ENCODE assay signal across 9 cellular contexts in genomic region chr10:56823849-56824248, GRCh38.
DNase-seq lines count a peak whose midpoint lies in the region; ATAC-seq and TF ChIP-seq lines count a peak whose summit lies in the region.
"Had no signal": no experiment of that assay in that cellular context is flagged by ENCODE, and none has a peak within 500 bp of the region (broad histone marks: within the 10 kb centered on the region; RNA-seq: fewer than 3 reads in every experiment).

No MANE protein-coding gene starts in this region.

- H3K27ac Mint-ChIP-seq in nephron progenitor cell = no peak overlapping the region
- H3K27ac Mint-ChIP-seq in stimulated activated naive CD8-positive, alpha-beta T cell treated with anti-CD3 and anti-CD28 coated beads, Interleukin-15, amount 100 ng/mL, for 72 hours = no peak overlapping the region
- H3K27ac Mint-ChIP-seq: brain had no signal

- H3K9me3 ChIP-seq in DOHH2 (ENCODE audit: control insufficient read depth, insufficient read depth, low read length) = peaks cover 3% of the 10 kb centered on the region; the same call in 1 of the 2 replicates
- H3K9me3 ChIP-seq in MM.1S (replicated peaks; ENCODE audit: insufficient read depth, low read length) = no peaks in the 10 kb centered on the region
- peaks cover 7% of the 10 kb centered on the region for H3K9me3 ChIP-seq in suprapubic skin
- H3K9me3 ChIP-seq in thyroid gland = no peaks in the 10 kb centered on the region

- peaks cover 56% of the 10 kb centered on the region for H3K9me3 Mint-ChIP-seq in nephron progenitor cell
- H3K9me3 Mint-ChIP-seq in stimulated activated naive CD8-positive, alpha-beta T cell treated with anti-CD3 and anti-CD28 coated beads, Interleukin-15, amount 100 ng/mL, for 72 hours = peaks cover 18 to 43% of the 10 kb centered on the region in 2 donors

- ATAC-seq in GM21737 (IDR thresholded peaks at IDR 0.05; ENCODE audit: unreplicated experiment) = peak; percentile 67
- ATAC-seq in stimulated activated naive CD8-positive, alpha-beta T cell treated with anti-CD3 and anti-CD28 coated beads, Interleukin-15, amount 100 ng/mL, for 72 hours = no peak

- H3K27me3 Mint-ChIP-seq in nephron progenitor cell (ENCODE audit: low read depth, poor library complexity) = no peaks in the 10 kb centered on the region
- no peaks in the 10 kb centered on the region for H3K27me3 Mint-ChIP-seq in stimulated activated naive CD8-positive, alpha-beta T cell treated with anti-CD3 and anti-CD28 coated beads, Interleukin-15, amount 100 ng/mL, for 72 hours
- H3K27me3 Mint-ChIP-seq: brain had no signal

- peaks cover 6% of the 10 kb centered on the region for H3K36me3 Mint-ChIP-seq in nephron progenitor cell (ENCODE audit: low read depth)
- H3K36me3 Mint-ChIP-seq: brain had no signal

- 53% methylated on average over 1 of the region's 1 CpG for WGBS in suprapubic skin
- 22 to 64% methylated on average over 1 of the region's 1 CpG for WGBS in thyroid gland, 2 donors

- DNase-seq in MM.1S (peak; percentile 50), foreskin melanocyte (peak; percentile 4), suprapubic skin (ENCODE audit: low spot score in 2 of 2) (no peak), nephron progenitor cell (no peak), thyroid gland (no peak)
- DNase-seq in stimulated activated naive CD8-positive, alpha-beta T cell treated with anti-CD3 and anti-CD28 coated beads, Interleukin-15, amount 100 ng/mL, for 72 hours = no peak

- H3K36me3 ChIP-seq in DOHH2 (ENCODE audit: control insufficient read depth, low read length) = no peaks in the 10 kb centered on the region
- H3K36me3 ChIP-seq in MM.1S (replicated peaks; ENCODE audit: insufficient read depth, low read length) = no peaks in the 10 kb centered on the region
- no peaks in the 10 kb centered on the region for H3K36me3 ChIP-seq in suprapubic skin
- H3K36me3 ChIP-seq in thyroid gland = no peaks in the 10 kb centered on the region

- no peaks in the 10 kb centered on the region for H3K4me1 Mint-ChIP-seq in nephron progenitor cell
- H3K4me1 Mint-ChIP-seq in stimulated activated naive CD8-positive, alpha-beta T cell treated with anti-CD3 and anti-CD28 coated beads, Interleukin-15, amount 100 ng/mL, for 72 hours = no peaks in the 10 kb centered on the region
- H3K4me1 Mint-ChIP-seq: brain had no signal

- H3K4me3 ChIP-seq in DOHH2 (ENCODE audit: low read length) (no peak overlapping the region), MM.1S (ENCODE audit: low read length) (no peak overlapping the region), suprapubic skin (no peak overlapping the region), thyroid gland (replicated peaks in 1 of 3) (no peak overlapping the region)

- H3K27ac ChIP-seq in DOHH2 (ENCODE audit: low read depth, low read length) = no peak overlapping the region
- no peak overlapping the region for H3K27ac ChIP-seq in MM.1S (ENCODE audit: low read length)
- H3K27ac ChIP-seq in suprapubic skin = no peak overlapping the region
- no peak overlapping the region for H3K27ac ChIP-seq in thyroid gland

- H4K20me1 ChIP-seq in DOHH2 (ENCODE audit: control insufficient read depth, insufficient read depth, low read depth, low read length) (no peaks in the 10 kb centered on the region), MM.1S (ENCODE audit: insufficient read depth, low read length) (no peaks in the 10 kb centered on the region)

- TF ChIP-seq CTCF in DOHH2 (IDR thresholded peaks at IDR 0.05; ENCODE audit: low read depth, low read length, poor library complexity, severe bottlenecking) (peak; percentile 72), MM.1S (IDR thresholded peaks at IDR 0.05; ENCODE audit: low read length) (peak; percentile 61), suprapubic skin (IDR thresholded peaks at IDR 0.05) (no peak), nephron progenitor cell (IDR thresholded peaks at IDR 0.05) (no peak), thyroid gland (IDR thresholded peaks at IDR 0.05) (peak in 1 of 6 experiments; percentile 10)

- no peak overlapping the region for H3K4me3 Mint-ChIP-seq in nephron progenitor cell
- H3K4me3 Mint-ChIP-seq in stimulated activated naive CD8-positive, alpha-beta T cell treated with anti-CD3 and anti-CD28 coated beads, Interleukin-15, amount 100 ng/mL, for 72 hours = no peak overlapping the region
- H3K4me3 Mint-ChIP-seq: brain had no signal

- H3K9me2 ChIP-seq in DOHH2 (replicated peaks; ENCODE audit: control insufficient read depth, low read length) (no peaks in the 10 kb centered on the region), MM.1S (replicated peaks; ENCODE audit: insufficient read depth, low read length) (no peaks in the 10 kb centered on the region)

- no peak for TF ChIP-seq EP300 in suprapubic skin (IDR thresholded peaks at IDR 0.05)

- H3K79me2 ChIP-seq in DOHH2 (ENCODE audit: control insufficient read depth, low read length) (no peaks in the 10 kb centered on the region), MM.1S (ENCODE audit: low read length) (no peaks in the 10 kb centered on the region)

- no peaks in the 10 kb centered on the region for H3K27me3 ChIP-seq in DOHH2 (ENCODE audit: control insufficient read depth, low read length)
- no peaks in the 10 kb centered on the region for H3K27me3 ChIP-seq in MM.1S (replicated peaks; ENCODE audit: insufficient read depth, low read length)
- H3K27me3 ChIP-seq in suprapubic skin = no peaks in the 10 kb centered on the region
- H3K27me3 ChIP-seq in thyroid gland = no peaks in the 10 kb centered on the region

- H3F3A ChIP-seq in DOHH2 (ENCODE audit: control insufficient read depth, insufficient read depth) = no peaks in the 10 kb centered on the region
- no peaks in the 10 kb centered on the region for H3F3A ChIP-seq in MM.1S (ENCODE audit: insufficient read depth, low read length)

- H3K4me1 ChIP-seq in DOHH2 (ENCODE audit: control insufficient read depth, low read length) = no peaks in the 10 kb centered on the region
- H3K4me1 ChIP-seq in MM.1S (ENCODE audit: low read length) = no peaks in the 10 kb centered on the region
- H3K4me1 ChIP-seq in suprapubic skin = no peaks in the 10 kb centered on the region
- H3K4me1 ChIP-seq in thyroid gland = no peaks in the 10 kb centered on the region

- intact Hi-C loops in thyroid gland (cut with DNase I) = no loop called here

- H3K4me2 ChIP-seq in DOHH2 (ENCODE audit: low read length) (no peak overlapping the region), MM.1S (ENCODE audit: low read depth, low read length) (no peak overlapping the region)

- no peak overlapping the region for H3K9ac ChIP-seq in MM.1S (ENCODE audit: low read length)

- no peak overlapping the region for H2AFZ ChIP-seq in MM.1S (ENCODE audit: low read length)

- TF ChIP-seq POLR2A in suprapubic skin (IDR thresholded peaks at IDR 0.05) = no peak
- TF ChIP-seq POLR2A in thyroid gland (IDR thresholded peaks at IDR 0.05) = no peak

Comparison
In these comparisons a context has a peak if more than half of its experiments do, and no peak if none do; other contexts are left out.
1. CTCF ChIP-seq: peak in DOHH2 (single experiment) and MM.1S (single experiment); none in suprapubic skin (0 of 2) and nephron progenitor cell (single experiment).
2. DNase-seq: peak in MM.1S (single experiment) and foreskin melanocyte (single experiment); none in suprapubic skin (0 of 2), nephron progenitor cell (single experiment), stimulated activated naive CD8-positive, alpha-beta T cell treated with anti-CD3 and anti-CD28 coated beads, Interleukin-15, amount 100 ng/mL, for 72 hours (0 of 2) and thyroid gland (0 of 2).